In the genomic region with DNA sequence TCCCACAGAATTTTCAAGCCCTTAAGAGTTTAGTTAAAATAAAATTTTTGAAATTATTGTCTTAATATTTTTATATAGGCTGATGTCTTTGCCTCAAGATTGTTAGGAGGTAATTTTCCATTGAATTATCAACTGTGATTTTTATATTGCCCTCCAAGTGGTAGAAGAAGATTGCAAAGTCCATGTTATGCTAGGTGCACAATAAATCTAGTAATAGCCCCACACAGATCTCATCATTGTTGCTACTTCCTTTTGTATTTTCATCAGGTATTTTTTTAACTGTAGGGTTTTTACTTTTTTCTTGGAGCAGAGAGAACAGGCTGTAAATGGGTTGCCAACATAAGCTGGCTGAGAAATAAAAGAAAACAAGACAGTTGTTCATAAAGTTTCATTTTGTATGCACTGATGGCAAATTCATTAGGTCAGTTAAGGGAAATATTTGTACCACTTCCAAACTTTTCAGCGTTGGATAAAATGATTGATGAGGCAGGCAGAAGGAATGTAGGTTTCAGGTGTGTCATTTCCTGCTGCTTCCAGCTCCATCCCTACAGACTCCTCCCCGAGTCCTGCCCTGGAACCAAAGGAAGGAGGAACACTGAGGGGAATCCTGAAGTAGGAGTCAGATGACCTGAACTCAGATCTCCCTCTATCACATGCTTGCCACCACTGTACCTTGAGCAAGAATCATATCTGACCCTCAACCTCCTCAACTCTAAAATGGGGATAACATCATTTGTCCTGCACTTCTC, we compare ENCODE assay signal across 13 cellular contexts.
DNase-seq lines count a peak whose midpoint lies in the region; ATAC-seq, FAIRE-seq and TF ChIP-seq lines count a peak whose summit lies in the region.
"Had no signal": no experiment of that assay in that cellular context is flagged by ENCODE, and none has a peak within 500 bp of the region (broad histone marks: within the 10 kb centered on the region; RNA-seq: fewer than 3 reads in every experiment).

No MANE protein-coding gene starts in this region.

- no peaks in the 10 kb centered on the region for H3K9me1 ChIP-seq in endothelial cell of umbilical vein (replicated peaks; ENCODE audit: control insufficient read depth, extremely low read depth, insufficient read depth, low read length)

- no peaks in the 10 kb centered on the region for H4K20me1 ChIP-seq in endothelial cell of umbilical vein (replicated peaks; ENCODE audit: control insufficient read depth, extremely low read depth, insufficient read depth, low read length)

- H3K79me2 ChIP-seq in endothelial cell of umbilical vein (ENCODE audit: control insufficient read depth, insufficient read depth, low read length), result no peaks in the 10 kb centered on the region

- intact Hi-C loops in endothelial cell of umbilical vein (cut with micrococcal nuclease) (no loop called here), adrenal gland (cut with DNase I) (no loop called here)

- H3K9me3 ChIP-seq in endothelial cell of umbilical vein (replicated peaks; ENCODE audit: control insufficient read depth, insufficient read depth, low read length), result no peaks in the 10 kb centered on the region
- H3K9me3 ChIP-seq in adrenal gland (replicated peaks in 1 of 3), result no peaks in the 10 kb centered on the region

- H3K27me3 ChIP-seq in endothelial cell of umbilical vein (ENCODE audit: control insufficient read depth in 2 of 2, insufficient read depth in 2 of 2, low read length in 2 of 2), result no peaks in the 10 kb centered on the region
- peaks cover 5% of the 10 kb centered on the region for H3K27me3 ChIP-seq in adrenal gland

- H3K36me3 ChIP-seq in endothelial cell of umbilical vein (ENCODE audit: control insufficient read depth in 2 of 2, extremely low read depth in 1 of 2, insufficient read depth in 2 of 2, low read length in 2 of 2) (no peaks in the 10 kb centered on the region), adrenal gland (replicated peaks in 1 of 2) (no peaks in the 10 kb centered on the region)

- H3K4me3 ChIP-seq in endothelial cell of umbilical vein (replicated peaks in 1 of 3; ENCODE audit: insufficient read depth in 1 of 3, low read depth in 1 of 3, low read length in 3 of 3) (no peak overlapping the region), adrenal gland (no peak overlapping the region)

- FAIRE-seq in H54 (lab: Jason Lieb, UNC) (no peak), endothelial cell of umbilical vein (lab: Jason Lieb, UNC) (peak; percentile 85)
- FAIRE-seq: islet of Langerhans had no signal

- ATAC-seq in HG03175 (IDR thresholded peaks at IDR 0.05; ENCODE audit: unreplicated experiment), result no peak
- ATAC-seq in GM21390 (IDR thresholded peaks at IDR 0.05; ENCODE audit: unreplicated experiment), result no peak
- ATAC-seq: T-cell had no signal

- dilution Hi-C loops in endothelial cell of umbilical vein (cut with MboI; ENCODE audit: extremely low pct_ligation_motif_present, low sequenced_read_pairs), result no loop called here

- DNase-seq in H54 (ENCODE audit: insufficient read length, low spot score), result peak; percentile 9
- peak; percentile 45 for DNase-seq in RPMI7951 (ENCODE audit: low read depth)
- DNase-seq in endothelial cell of umbilical vein (ENCODE audit: low read depth, low spot score), result peak; percentile 32
- peak; percentile 20 for DNase-seq in non-pigmented ciliary epithelial cell (ENCODE audit: low read depth)
- DNase-seq in adrenal gland, result no peak
- DNase-seq in SK-N-DZ (ENCODE audit: low spot score), result no peak
- DNase-seq: activated naive CD8-positive, alpha-beta T cell treated with anti-CD3 and anti-CD28 coated beads, Interleukin-2, amount 10 ng/mL, durations not matched to agents 7 days and 5 days; NCI-H1092; nephron progenitor cell; T-cell had no signal

- H3K9ac ChIP-seq in endothelial cell of umbilical vein (replicated peaks; ENCODE audit: extremely low read depth, insufficient read depth, low read length), result no peak overlapping the region

- H3K27ac ChIP-seq in endothelial cell of umbilical vein (ENCODE audit: insufficient read depth, low read depth, low read length), result peak overlapping the region; percentile 21
- H3K27ac ChIP-seq in adrenal gland, result no peak overlapping the region

- POLR2A ChIA-PET in endothelial cell of umbilical vein (lab: Charles Lee), result no interaction called here

- H3K4me1 ChIP-seq in endothelial cell of umbilical vein (ENCODE audit: control insufficient read depth, extremely low read depth, insufficient read depth, low read length), result peaks cover 18% of the 10 kb centered on the region
- H3K4me1 ChIP-seq in adrenal gland (replicated peaks in 1 of 2), result no peaks in the 10 kb centered on the region

- WGBS in adrenal gland, 4 donors, result 22 to 52% (median 39%) methylated on average over 1 to 2 of the region's 2 CpGs

- BruUV-seq in endothelial cell of umbilical vein (replicated peaks; lab: Mats Ljungman, UMichigan), result no TSS peak

- TF ChIP-seq CTCF in endothelial cell of umbilical vein (IDR thresholded peaks at IDR 0.05; ENCODE audit: extremely low read depth in 1 of 2, insufficient read depth in 1 of 2, low read depth in 1 of 2, low read length in 2 of 2) (no peak), adrenal gland (IDR thresholded peaks at IDR 0.05) (no peak)

- peak overlapping the region; percentile 36 for H3K4me2 ChIP-seq in endothelial cell of umbilical vein (ENCODE audit: insufficient read depth, low read length)

- no peak overlapping the region for H2AFZ ChIP-seq in endothelial cell of umbilical vein (ENCODE audit: low read depth, low read length)

- CTCF ChIA-PET in endothelial cell of umbilical vein (lab: Charles Lee), result no interaction called here

- TF ChIP-seq POLR2A in H54 (IDR thresholded peaks at IDR 0.05; ENCODE audit: low read depth, low read length) (no peak), endothelial cell of umbilical vein (IDR thresholded peaks at IDR 0.05; ENCODE audit: low read depth, low read length) (no peak), adrenal gland (IDR thresholded peaks at IDR 0.05) (no peak)

TF ChIP-seq in endothelial cell of umbilical vein, 7 proteins besides CTCF, POLR2A, EP300 and RAD21:
- TF ChIP-seq JUN (IDR thresholded peaks at IDR 0.05; ENCODE audit: borderline replicate concordance, insufficient read depth, insufficient read length, low read depth) (peak; percentile 32), MYC (IDR thresholded peaks at IDR 0.05; ENCODE audit: low read depth, low read length) (no peak), FOS (IDR thresholded peaks at IDR 0.05; ENCODE audit: borderline replicate concordance, insufficient read depth, low read length) (peak; percentile 24), POLR2AphosphoS5 (IDR thresholded peaks at IDR 0.05; ENCODE audit: insufficient read depth, low read depth, low read length) (no peak)

Comparison
In these comparisons a context has a peak if more than half of its experiments do, and no peak if none do; other contexts are left out.
1. DNase-seq: peak in H54 (single experiment), RPMI7951 (single experiment), endothelial cell of umbilical vein (single experiment) and non-pigmented ciliary epithelial cell (single experiment); none in adrenal gland (0 of 7) and SK-N-DZ (single experiment).